In genomic region chr2:219499555-219499954, GRCh38 we compare ENCODE assay signal across 1 cellular context.
A peak's percentile ranks its signal among the peaks of the same experiment; 100 is the strongest.
TF ChIP-seq lines count a peak whose summit lies in the region.

No MANE protein-coding gene starts in this region.

TF ChIP-seq in K562, 482 proteins besides CTCF, POLR2A, EP300 and RAD21:
- TF ChIP-seq CXXC5 (CRISPR knock-in tag; IDR thresholded peaks at IDR 0.05) (no peak), KAT2B (IDR thresholded peaks at IDR 0.05; ENCODE audit: low read depth, low read length) (no peak), KDM1A (IDR thresholded peaks at IDR 0.05) (peak; percentile 72 to 77), ELF1 (tag; IDR thresholded peaks at IDR 0.05) (no peak), DDX20 (tag; IDR thresholded peaks at IDR 0.05; ENCODE audit: low read depth) (no peak), ZNF146 (CRISPR knock-in tag; IDR thresholded peaks at IDR 0.05; ENCODE audit: unreplicated experiment) (no peak), SPI1 (IDR thresholded peaks at IDR 0.05; ENCODE audit: borderline replicate concordance, low read depth, low read length) (no peak), BRCA1 (IDR thresholded peaks at IDR 0.05) (no peak), BRCA1 (CRISPR knock-in tag; IDR thresholded peaks at IDR 0.05) (no peak), NR3C1 (CRISPR knock-in tag; IDR thresholded peaks at IDR 0.05) (no peak), RUNX1 (IDR thresholded peaks at IDR 0.05; ENCODE audit: low read depth) (no peak), DNMT1 (IDR thresholded peaks at IDR 0.05) (no peak), CCAR2 (IDR thresholded peaks at IDR 0.05; ENCODE audit: low read depth, low read length) (no peak), TBL1XR1 (IDR thresholded peaks at IDR 0.05; ENCODE audit: low read length in 2 of 2) (no peak), MEIS2 (IDR thresholded peaks at IDR 0.05; ENCODE audit: partially characterized antibody) (no peak), JUND (IDR thresholded peaks at IDR 0.05; ENCODE audit: borderline replicate concordance, low read depth, low read length) (no peak), JUND (tag; IDR thresholded peaks at IDR 0.05; ENCODE audit: borderline replicate concordance, low read depth, low read length) (no peak), ZSCAN32 (CRISPR knock-in tag; IDR thresholded peaks at IDR 0.05) (no peak), TRIM28 (IDR thresholded peaks at IDR 0.05) (no peak), MITF (IDR thresholded peaks at IDR 0.05) (no peak), ZBTB5 (IDR thresholded peaks at IDR 0.05) (no peak), RNF2 (IDR thresholded peaks at IDR 0.05) (no peak), ETS2 (tag; IDR thresholded peaks at IDR 0.05; ENCODE audit: borderline replicate concordance, poor library complexity, severe bottlenecking) (no peak), CAMTA2 (CRISPR knock-in tag; conservative IDR thresholded peaks at IDR 0.05) (no peak), ATF6 (CRISPR knock-in tag; IDR thresholded peaks at IDR 0.05) (no peak), ARID1B (IDR thresholded peaks at IDR 0.05) (no peak), ZNF449 (CRISPR knock-in tag; IDR thresholded peaks at IDR 0.05) (no peak), HDAC1 (IDR thresholded peaks at IDR 0.05) (peak in 1 of 2 experiments; percentile 9; a peak in 2 of 4 replicates), ZNF184 (CRISPR knock-in tag; IDR thresholded peaks at IDR 0.05) (no peak)
- TF ChIP-seq, protein P1, sequence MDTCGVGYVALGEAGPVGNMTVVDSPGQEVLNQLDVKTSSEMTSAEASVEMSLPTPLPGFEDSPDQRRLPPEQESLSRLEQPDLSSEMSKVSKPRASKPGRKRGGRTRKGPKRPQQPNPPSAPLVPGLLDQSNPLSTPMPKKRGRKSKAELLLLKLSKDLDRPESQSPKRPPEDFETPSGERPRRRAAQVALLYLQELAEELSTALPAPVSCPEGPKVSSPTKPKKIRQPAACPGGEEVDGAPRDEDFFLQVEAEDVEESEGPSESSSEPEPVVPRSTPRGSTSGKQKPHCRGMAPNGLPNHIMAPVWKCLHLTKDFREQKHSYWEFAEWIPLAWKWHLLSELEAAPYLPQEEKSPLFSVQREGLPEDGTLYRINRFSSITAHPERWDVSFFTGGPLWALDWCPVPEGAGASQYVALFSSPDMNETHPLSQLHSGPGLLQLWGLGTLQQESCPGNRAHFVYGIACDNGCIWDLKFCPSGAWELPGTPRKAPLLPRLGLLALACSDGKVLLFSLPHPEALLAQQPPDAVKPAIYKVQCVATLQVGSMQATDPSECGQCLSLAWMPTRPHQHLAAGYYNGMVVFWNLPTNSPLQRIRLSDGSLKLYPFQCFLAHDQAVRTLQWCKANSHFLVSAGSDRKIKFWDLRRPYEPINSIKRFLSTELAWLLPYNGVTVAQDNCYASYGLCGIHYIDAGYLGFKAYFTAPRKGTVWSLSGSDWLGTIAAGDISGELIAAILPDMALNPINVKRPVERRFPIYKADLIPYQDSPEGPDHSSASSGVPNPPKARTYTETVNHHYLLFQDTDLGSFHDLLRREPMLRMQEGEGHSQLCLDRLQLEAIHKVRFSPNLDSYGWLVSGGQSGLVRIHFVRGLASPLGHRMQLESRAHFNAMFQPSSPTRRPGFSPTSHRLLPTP (IDR thresholded peaks at IDR 0.05; ENCODE audit: borderline replicate concordance, extremely low read depth, insufficient read length) = no peak
- TF ChIP-seq, protein P2, sequence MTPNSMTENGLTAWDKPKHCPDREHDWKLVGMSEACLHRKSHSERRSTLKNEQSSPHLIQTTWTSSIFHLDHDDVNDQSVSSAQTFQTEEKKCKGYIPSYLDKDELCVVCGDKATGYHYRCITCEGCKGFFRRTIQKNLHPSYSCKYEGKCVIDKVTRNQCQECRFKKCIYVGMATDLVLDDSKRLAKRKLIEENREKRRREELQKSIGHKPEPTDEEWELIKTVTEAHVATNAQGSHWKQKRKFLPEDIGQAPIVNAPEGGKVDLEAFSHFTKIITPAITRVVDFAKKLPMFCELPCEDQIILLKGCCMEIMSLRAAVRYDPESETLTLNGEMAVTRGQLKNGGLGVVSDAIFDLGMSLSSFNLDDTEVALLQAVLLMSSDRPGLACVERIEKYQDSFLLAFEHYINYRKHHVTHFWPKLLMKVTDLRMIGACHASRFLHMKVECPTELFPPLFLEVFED (CRISPR knock-in tag; conservative IDR thresholded peaks at IDR 0.05) = 0 out of 2 replicates have a peak, but pooled peaks have one; percentile 10
- TF ChIP-seq, protein P3, sequence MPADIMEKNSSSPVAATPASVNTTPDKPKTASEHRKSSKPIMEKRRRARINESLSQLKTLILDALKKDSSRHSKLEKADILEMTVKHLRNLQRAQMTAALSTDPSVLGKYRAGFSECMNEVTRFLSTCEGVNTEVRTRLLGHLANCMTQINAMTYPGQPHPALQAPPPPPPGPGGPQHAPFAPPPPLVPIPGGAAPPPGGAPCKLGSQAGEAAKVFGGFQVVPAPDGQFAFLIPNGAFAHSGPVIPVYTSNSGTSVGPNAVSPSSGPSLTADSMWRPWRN (IDR thresholded peaks at IDR 0.05; ENCODE audit: low read depth) = no peak
- TF ChIP-seq, protein P4, sequence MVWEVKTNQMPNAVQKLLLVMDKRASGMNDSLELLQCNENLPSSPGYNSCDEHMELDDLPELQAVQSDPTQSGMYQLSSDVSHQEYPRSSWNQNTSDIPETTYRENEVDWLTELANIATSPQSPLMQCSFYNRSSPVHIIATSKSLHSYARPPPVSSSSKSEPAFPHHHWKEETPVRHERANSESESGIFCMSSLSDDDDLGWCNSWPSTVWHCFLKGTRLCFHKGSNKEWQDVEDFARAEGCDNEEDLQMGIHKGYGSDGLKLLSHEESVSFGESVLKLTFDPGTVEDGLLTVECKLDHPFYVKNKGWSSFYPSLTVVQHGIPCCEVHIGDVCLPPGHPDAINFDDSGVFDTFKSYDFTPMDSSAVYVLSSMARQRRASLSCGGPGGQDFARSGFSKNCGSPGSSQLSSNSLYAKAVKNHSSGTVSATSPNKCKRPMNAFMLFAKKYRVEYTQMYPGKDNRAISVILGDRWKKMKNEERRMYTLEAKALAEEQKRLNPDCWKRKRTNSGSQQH (CRISPR knock-in tag; IDR thresholded peaks at IDR 0.05) = 0 out of 2 replicates have a peak, but pooled peaks have one; percentile 30
- TF ChIP-seq, protein P5, sequence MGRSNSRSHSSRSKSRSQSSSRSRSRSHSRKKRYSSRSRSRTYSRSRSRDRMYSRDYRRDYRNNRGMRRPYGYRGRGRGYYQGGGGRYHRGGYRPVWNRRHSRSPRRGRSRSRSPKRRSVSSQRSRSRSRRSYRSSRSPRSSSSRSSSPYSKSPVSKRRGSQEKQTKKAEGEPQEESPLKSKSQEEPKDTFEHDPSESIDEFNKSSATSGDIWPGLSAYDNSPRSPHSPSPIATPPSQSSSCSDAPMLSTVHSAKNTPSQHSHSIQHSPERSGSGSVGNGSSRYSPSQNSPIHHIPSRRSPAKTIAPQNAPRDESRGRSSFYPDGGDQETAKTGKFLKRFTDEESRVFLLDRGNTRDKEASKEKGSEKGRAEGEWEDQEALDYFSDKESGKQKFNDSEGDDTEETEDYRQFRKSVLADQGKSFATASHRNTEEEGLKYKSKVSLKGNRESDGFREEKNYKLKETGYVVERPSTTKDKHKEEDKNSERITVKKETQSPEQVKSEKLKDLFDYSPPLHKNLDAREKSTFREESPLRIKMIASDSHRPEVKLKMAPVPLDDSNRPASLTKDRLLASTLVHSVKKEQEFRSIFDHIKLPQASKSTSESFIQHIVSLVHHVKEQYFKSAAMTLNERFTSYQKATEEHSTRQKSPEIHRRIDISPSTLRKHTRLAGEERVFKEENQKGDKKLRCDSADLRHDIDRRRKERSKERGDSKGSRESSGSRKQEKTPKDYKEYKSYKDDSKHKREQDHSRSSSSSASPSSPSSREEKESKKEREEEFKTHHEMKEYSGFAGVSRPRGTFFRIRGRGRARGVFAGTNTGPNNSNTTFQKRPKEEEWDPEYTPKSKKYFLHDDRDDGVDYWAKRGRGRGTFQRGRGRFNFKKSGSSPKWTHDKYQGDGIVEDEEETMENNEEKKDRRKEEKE (IDR thresholded peaks at IDR 0.05; ENCODE audit: borderline replicate concordance in 1 of 2, control insufficient read depth in 1 of 2, low read depth in 2 of 2, low read length in 1 of 2) = no peak
